8 cellular contexts compared by ENCODE assay signal in genomic region chr15:72599855-72600464, GRCh38. TPM values are rescaled to one million over a fixed set of nuclear protein-coding genes. Genes with fewer than 3 reads are reported as not detected.
DNase-seq lines count a peak whose midpoint lies in the region; ATAC-seq, FAIRE-seq and TF ChIP-seq lines count a peak whose summit lies in the region.

No MANE protein-coding gene starts in this region.

- 4% methylated on average over 2 of the region's 2 CpGs for WGBS in liver

- TF ChIP-seq CTCF in bronchial epithelial cell (IDR thresholded peaks at IDR 0.05; ENCODE audit: insufficient read depth, low read length, severe bottlenecking) (peak; percentile 60), liver (IDR thresholded peaks at IDR 0.05; ENCODE audit: low read depth, low read length, missing input control) (peak; percentile 60)

- H3K36me3 ChIP-seq in bronchial epithelial cell (ENCODE audit: control insufficient read depth, insufficient read depth, low read length), result no peaks in the 10 kb centered on the region
- H3K36me3 ChIP-seq in liver (ENCODE audit: control insufficient read depth in 4 of 4, insufficient read depth in 3 of 4, low read depth in 1 of 4, low read length in 3 of 4), result no peaks in the 10 kb centered on the region

- H3K27me3 ChIP-seq in bronchial epithelial cell (ENCODE audit: control insufficient read depth, insufficient read depth, low read length) (no peaks in the 10 kb centered on the region), liver (ENCODE audit: control insufficient read depth in 4 of 4, insufficient read depth in 4 of 4, low read length in 3 of 4) (no peaks in the 10 kb centered on the region)

- FAIRE-seq in GM12891 (lab: Jason Lieb, UNC), result no peak
- FAIRE-seq in bronchial epithelial cell (lab: Jason Lieb, UNC), result no peak

- TF ChIP-seq POLR2A in GM12891 (IDR thresholded peaks at IDR 0.05; ENCODE audit: low read depth, low read length), result no peak

- peak; percentile 17 for DNase-seq in CMK (ENCODE audit: low read depth)
- peak; percentile 17 for DNase-seq in GM12891 (ENCODE audit: insufficient read length, low spot score)
- DNase-seq in NCI-H774 (lab: John Stamatoyannopoulos, UW), result peak; percentile 17
- peak; percentile 53 for DNase-seq in bronchial epithelial cell (ENCODE audit: low read depth)
- no peak for DNase-seq in middle frontal gyrus (ENCODE audit: extremely low spot score, low spot score)

- no peak for ATAC-seq in GM19351 (IDR thresholded peaks at IDR 0.05; ENCODE audit: unreplicated experiment)
- ATAC-seq in GM18519 (IDR thresholded peaks at IDR 0.05; ENCODE audit: low FRiP score, unreplicated experiment), result no peak

- no peak overlapping the region for H3K27ac ChIP-seq in liver (ENCODE audit: low read depth in 1 of 2, low read length in 2 of 2)

- H3K9ac ChIP-seq in liver (ENCODE audit: low read depth in 1 of 2, low read length in 2 of 2), result no peak overlapping the region

- peaks cover 2 to 15% (median 10%) of the 10 kb centered on the region in 4 donors for H3K4me1 ChIP-seq in liver (ENCODE audit: control insufficient read depth in 4 of 4, insufficient read depth in 4 of 4, low read length in 3 of 4)

- H3K9me3 ChIP-seq in liver (ENCODE audit: control insufficient read depth in 4 of 4, low read length in 3 of 4), result no peaks in the 10 kb centered on the region

- H3K4me3 ChIP-seq in bronchial epithelial cell (ENCODE audit: low read depth, low read length) (no peak overlapping the region), liver (ENCODE audit: low read depth in 1 of 3, low read length in 3 of 3) (no peak overlapping the region)

- TF ChIP-seq RAD21 in liver (IDR thresholded peaks at IDR 0.05), result peak; percentile 79 to 88

TF ChIP-seq in GM12891, 5 proteins besides CTCF, POLR2A, EP300 and RAD21:
- TF ChIP-seq SPI1 (IDR thresholded peaks at IDR 0.05; ENCODE audit: low read depth, low read length), result no peak
- TF ChIP-seq POU2F2 (IDR thresholded peaks at IDR 0.05; ENCODE audit: low read depth, low read length), result no peak
- no peak for TF ChIP-seq POLR2AphosphoS5 (IDR thresholded peaks at IDR 0.05; ENCODE audit: low read depth, low read length)
- TF ChIP-seq TAF1 (IDR thresholded peaks at IDR 0.05; ENCODE audit: low read depth, low read length), result no peak
- TF ChIP-seq PAX5 (IDR thresholded peaks at IDR 0.05; ENCODE audit: insufficient read depth, low read length, severe bottlenecking), result no peak

TF ChIP-seq in liver, 16 proteins besides CTCF, POLR2A, EP300 and RAD21:
- TF ChIP-seq FOXA1 (IDR thresholded peaks at IDR 0.05), result no peak
- TF ChIP-seq, protein P1, sequence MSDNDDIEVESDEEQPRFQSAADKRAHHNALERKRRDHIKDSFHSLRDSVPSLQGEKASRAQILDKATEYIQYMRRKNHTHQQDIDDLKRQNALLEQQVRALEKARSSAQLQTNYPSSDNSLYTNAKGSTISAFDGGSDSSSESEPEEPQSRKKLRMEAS (IDR thresholded peaks at IDR 0.05), result no peak
- TF ChIP-seq HNF4A (conservative IDR thresholded peaks at IDR 0.05), result no peak
- TF ChIP-seq, protein P2, sequence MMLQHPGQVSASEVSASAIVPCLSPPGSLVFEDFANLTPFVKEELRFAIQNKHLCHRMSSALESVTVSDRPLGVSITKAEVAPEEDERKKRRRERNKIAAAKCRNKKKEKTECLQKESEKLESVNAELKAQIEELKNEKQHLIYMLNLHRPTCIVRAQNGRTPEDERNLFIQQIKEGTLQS (IDR thresholded peaks at IDR 0.05), result no peak
- TF ChIP-seq, protein P3, sequence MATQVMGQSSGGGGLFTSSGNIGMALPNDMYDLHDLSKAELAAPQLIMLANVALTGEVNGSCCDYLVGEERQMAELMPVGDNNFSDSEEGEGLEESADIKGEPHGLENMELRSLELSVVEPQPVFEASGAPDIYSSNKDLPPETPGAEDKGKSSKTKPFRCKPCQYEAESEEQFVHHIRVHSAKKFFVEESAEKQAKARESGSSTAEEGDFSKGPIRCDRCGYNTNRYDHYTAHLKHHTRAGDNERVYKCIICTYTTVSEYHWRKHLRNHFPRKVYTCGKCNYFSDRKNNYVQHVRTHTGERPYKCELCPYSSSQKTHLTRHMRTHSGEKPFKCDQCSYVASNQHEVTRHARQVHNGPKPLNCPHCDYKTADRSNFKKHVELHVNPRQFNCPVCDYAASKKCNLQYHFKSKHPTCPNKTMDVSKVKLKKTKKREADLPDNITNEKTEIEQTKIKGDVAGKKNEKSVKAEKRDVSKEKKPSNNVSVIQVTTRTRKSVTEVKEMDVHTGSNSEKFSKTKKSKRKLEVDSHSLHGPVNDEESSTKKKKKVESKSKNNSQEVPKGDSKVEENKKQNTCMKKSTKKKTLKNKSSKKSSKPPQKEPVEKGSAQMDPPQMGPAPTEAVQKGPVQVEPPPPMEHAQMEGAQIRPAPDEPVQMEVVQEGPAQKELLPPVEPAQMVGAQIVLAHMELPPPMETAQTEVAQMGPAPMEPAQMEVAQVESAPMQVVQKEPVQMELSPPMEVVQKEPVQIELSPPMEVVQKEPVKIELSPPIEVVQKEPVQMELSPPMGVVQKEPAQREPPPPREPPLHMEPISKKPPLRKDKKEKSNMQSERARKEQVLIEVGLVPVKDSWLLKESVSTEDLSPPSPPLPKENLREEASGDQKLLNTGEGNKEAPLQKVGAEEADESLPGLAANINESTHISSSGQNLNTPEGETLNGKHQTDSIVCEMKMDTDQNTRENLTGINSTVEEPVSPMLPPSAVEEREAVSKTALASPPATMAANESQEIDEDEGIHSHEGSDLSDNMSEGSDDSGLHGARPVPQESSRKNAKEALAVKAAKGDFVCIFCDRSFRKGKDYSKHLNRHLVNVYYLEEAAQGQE (IDR thresholded peaks at IDR 0.05), result no peak
- TF ChIP-seq FOXA2 (IDR thresholded peaks at IDR 0.05), result no peak
- no peak for TF ChIP-seq ZBTB33 (IDR thresholded peaks at IDR 0.05)
- TF ChIP-seq GABPA (IDR thresholded peaks at IDR 0.05 in 1 of 2, conservative IDR thresholded peaks at IDR 0.05 in 1 of 2), result no peak
- no peak for TF ChIP-seq JUND (IDR thresholded peaks at IDR 0.05)
- no peak for TF ChIP-seq EGR1 (IDR thresholded peaks at IDR 0.05; ENCODE audit: low read depth in 2 of 2)

RNA-seq across cellular contexts. Expression of gene GOLGA6B, which starts 54.5 kb away (rescaled TPM):
- polyA plus RNA-seq in GM12891 (2012; ENCODE audit: low read depth, missing spikeins), result not detected
- not detected in 2 replicates for total RNA-seq in bronchial epithelial cell
- total RNA-seq in liver, result 1 to 10 TPM in 1 of 2 donors, under 1 TPM in 1; 0.05 to 1.0 TPM
- polyA plus RNA-seq in liver, result under 1 TPM in 1 of 2 donors, not detected in 1; 0.03 TPM
